In genomic region chr10:78953124-78954008, GRCh38 we compare ENCODE assay signal across 8 cellular contexts.
DNase-seq lines count a peak whose midpoint lies in the region; ATAC-seq and TF ChIP-seq lines count a peak whose summit lies in the region.

No MANE protein-coding gene starts in this region.

- TF ChIP-seq POLR2A in lower leg skin (IDR thresholded peaks at IDR 0.05): no peak

- H3K4me3 Mint-ChIP-seq in stimulated activated naive B cell treated with anti-CD40 and anti-IgM and Interleukin-4, amounts not matched to agents 10 μg/mL and 1 μg/mL and 100 μg/mL, for 72 hours: no peak overlapping the region

- no peaks in the 10 kb centered on the region for H3K9me3 ChIP-seq in Loucy (ENCODE audit: insufficient read depth, low read depth, low read length)

- H3K9me3 Mint-ChIP-seq in stimulated activated naive B cell treated with anti-CD40 and anti-IgM and Interleukin-4, amounts not matched to agents 10 μg/mL and 1 μg/mL and 100 μg/mL, for 72 hours: no peaks in the 10 kb centered on the region

- 75% methylated on average over 12 to 13 of the region's 13 CpGs for WGBS in lower leg skin, 2 donors

- H3K9ac ChIP-seq in Loucy (ENCODE audit: low read depth, low read length, poor library complexity, severe bottlenecking): no peak overlapping the region

- H3K36me3 ChIP-seq in Loucy (ENCODE audit: insufficient read depth, low read length): no peaks in the 10 kb centered on the region

- no peaks in the 10 kb centered on the region for H3F3A ChIP-seq in Loucy (ENCODE audit: low read depth)

- H2AFZ ChIP-seq in Loucy (ENCODE audit: low read length): no peak overlapping the region

- no peaks in the 10 kb centered on the region for H4K20me1 ChIP-seq in Loucy (ENCODE audit: insufficient read depth, low read length, poor library complexity, severe bottlenecking)

- peaks cover 4% of the 10 kb centered on the region for H3K4me1 ChIP-seq in Loucy (ENCODE audit: insufficient read depth, low read length, poor library complexity, severe bottlenecking)

- H3K27ac Mint-ChIP-seq in stimulated activated naive B cell treated with anti-CD40 and anti-IgM and Interleukin-4, amounts not matched to agents 10 μg/mL and 1 μg/mL and 100 μg/mL, for 72 hours: no peak overlapping the region

- H3K27me3 ChIP-seq in Loucy (ENCODE audit: insufficient read depth, low read length, poor library complexity, severe bottlenecking): no peaks in the 10 kb centered on the region

- no peaks in the 10 kb centered on the region for H3K36me3 Mint-ChIP-seq in stimulated activated naive B cell treated with anti-CD40 and anti-IgM and Interleukin-4, amounts not matched to agents 10 μg/mL and 1 μg/mL and 100 μg/mL, for 72 hours

- H3K4me2 ChIP-seq in Loucy (ENCODE audit: low read depth, low read length, poor library complexity, severe bottlenecking): peak overlapping the region; percentile 39

- no peaks in the 10 kb centered on the region for H3K79me2 ChIP-seq in Loucy (ENCODE audit: insufficient read depth, low read length)

- intact Hi-C loops in lower leg skin (cut with DNase I; ENCODE audit: low total_unique reads): no loop called here

- DNase-seq in foreskin fibroblast (peak; percentile 24 to 43), lower leg skin (ENCODE audit: low spot score in 2 of 2) (no peak), NCI-H748 treated with DMSO at 0.1 percent for 48 hours (lab: John Stamatoyannopoulos, UW) (no peak)
- no peak for DNase-seq in stimulated activated naive B cell treated with anti-CD40 and anti-IgM and Interleukin-4, amounts not matched to agents 10 μg/mL and 1 μg/mL and 100 μg/mL, for 72 hours
- DNase-seq in activated CD4-positive, alpha-beta T cell treated with anti-CD3 and anti-CD28 coated beads for 4 hours: no peak

- H3K27me3 Mint-ChIP-seq in stimulated activated naive B cell treated with anti-CD40 and anti-IgM and Interleukin-4, amounts not matched to agents 10 μg/mL and 1 μg/mL and 100 μg/mL, for 72 hours: peaks cover 52 to 68% of the 10 kb centered on the region in 2 donors

- no peak overlapping the region for H3K4me3 ChIP-seq in Loucy (ENCODE audit: low read length, poor library complexity, severe bottlenecking)
- no peak overlapping the region for H3K4me3 ChIP-seq in foreskin fibroblast (ENCODE audit: low read depth in 1 of 2, low read length in 2 of 2)
- no peak overlapping the region for H3K4me3 ChIP-seq in lower leg skin (ENCODE audit: low read depth, poor library complexity, severe bottlenecking)

- no peak for TF ChIP-seq CTCF in Loucy (conservative IDR thresholded peaks at IDR 0.05; ENCODE audit: low read length)
- no peak for TF ChIP-seq CTCF in foreskin fibroblast (IDR thresholded peaks at IDR 0.05; ENCODE audit: low read depth, low read length)
- no peak for TF ChIP-seq CTCF in lower leg skin (IDR thresholded peaks at IDR 0.05)

- H3K9me2 ChIP-seq in Loucy (replicated peaks; ENCODE audit: low read depth, low read length): no peaks in the 10 kb centered on the region

- peaks cover 4 to 11% of the 10 kb centered on the region in 2 donors for H3K4me1 Mint-ChIP-seq in stimulated activated naive B cell treated with anti-CD40 and anti-IgM and Interleukin-4, amounts not matched to agents 10 μg/mL and 1 μg/mL and 100 μg/mL, for 72 hours

- peak; percentile 80 for ATAC-seq in GM19463 (IDR thresholded peaks at IDR 0.05; ENCODE audit: unreplicated experiment)
- peak; percentile 64 to 76 for ATAC-seq in stimulated activated naive B cell treated with anti-CD40 and anti-IgM and Interleukin-4, amounts not matched to agents 10 μg/mL and 1 μg/mL and 100 μg/mL, for 72 hours (replicated peaks)
- ATAC-seq in SK-N-SH treated with all-trans-retinoic acid at 6 μM for 48 hours: no peak

TF ChIP-seq in SK-N-SH treated with all-trans-retinoic acid at 6 μM for 48 hours, 23 proteins besides CTCF, POLR2A, EP300 and RAD21 (continues in another document):
- TF ChIP-seq ZFP3 (CRISPR knock-in tag; IDR thresholded peaks at IDR 0.05): no peak
- TF ChIP-seq CREB5 (CRISPR knock-in tag; IDR thresholded peaks at IDR 0.05; ENCODE audit: low read depth): no peak
- TF ChIP-seq CSRNP3 (CRISPR knock-in tag; IDR thresholded peaks at IDR 0.05): no peak
- TF ChIP-seq POU6F1 (CRISPR knock-in tag; IDR thresholded peaks at IDR 0.05; ENCODE audit: borderline replicate concordance, low read depth): no peak
- no peak for TF ChIP-seq PPARA (CRISPR knock-in tag; IDR thresholded peaks at IDR 0.05; ENCODE audit: borderline replicate concordance)
- no peak for TF ChIP-seq BACH2 (CRISPR knock-in tag; IDR thresholded peaks at IDR 0.05; ENCODE audit: borderline replicate concordance)
- no peak for TF ChIP-seq TSHZ2 (CRISPR knock-in tag; IDR thresholded peaks at IDR 0.05)
- no peak for TF ChIP-seq ARNTL (CRISPR knock-in tag; IDR thresholded peaks at IDR 0.05; ENCODE audit: borderline replicate concordance, low read depth)
- TF ChIP-seq ZC3H10 (CRISPR knock-in tag; IDR thresholded peaks at IDR 0.05): no peak
- TF ChIP-seq GLIS3 (CRISPR knock-in tag; IDR thresholded peaks at IDR 0.05): no peak
- TF ChIP-seq ZNF70 (CRISPR knock-in tag; IDR thresholded peaks at IDR 0.05): no peak
- TF ChIP-seq CSDC2 (CRISPR knock-in tag; IDR thresholded peaks at IDR 0.05): no peak
- no peak for TF ChIP-seq ZFP30 (CRISPR knock-in tag; IDR thresholded peaks at IDR 0.05)

Comparison
In these comparisons a context has a peak if more than half of its experiments do, and no peak if none do; other contexts are left out.
1. DNase-seq: peak in foreskin fibroblast (2 of 2); none in stimulated activated naive B cell treated with anti-CD40 and anti-IgM and Interleukin-4, amounts not matched to agents 10 μg/mL and 1 μg/mL and 100 μg/mL, for 72 hours (single experiment), lower leg skin (0 of 2), NCI-H748 treated with DMSO at 0.1 percent for 48 hours (single experiment) and activated CD4-positive, alpha-beta T cell treated with anti-CD3 and anti-CD28 coated beads for 4 hours (0 of 2).